Comparison of ENCODE assay signal across 28 cellular contexts in the genomic region with DNA sequence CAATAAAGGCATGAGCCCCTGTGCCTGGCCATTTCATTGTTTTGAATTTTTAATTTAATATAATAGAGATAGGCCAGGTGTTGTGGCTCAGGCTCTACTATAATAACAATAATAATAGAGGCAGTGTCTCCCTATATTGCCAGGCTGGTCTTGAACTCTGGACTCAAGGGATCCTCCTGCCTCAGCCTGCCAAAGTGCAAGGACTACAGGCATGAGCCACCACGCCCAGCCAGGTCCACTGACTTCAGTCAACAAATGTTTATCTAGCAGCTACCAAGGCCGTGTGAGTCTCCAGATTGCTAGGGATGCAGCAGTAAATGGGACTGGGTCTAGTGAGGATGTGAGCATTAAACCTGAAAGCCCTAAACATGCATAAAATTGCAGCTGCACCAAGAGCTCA. TPM values are rescaled to one million over a fixed set of nuclear protein-coding genes. Genes with fewer than 3 reads are reported as not detected.
DNase-seq lines count a peak whose midpoint lies in the region; ATAC-seq, FAIRE-seq and TF ChIP-seq lines count a peak whose summit lies in the region.
"Had no signal": no experiment of that assay in that cellular context is flagged by ENCODE, and none has a peak within 500 bp of the region (broad histone marks: within the 10 kb centered on the region; RNA-seq: fewer than 3 reads in every experiment).

No MANE protein-coding gene starts in this region.

- no peak overlapping the region for H2AFZ ChIP-seq in HepG2 (ENCODE audit: low read length)
- H2AFZ ChIP-seq: GM23248 had no signal

- H3K27ac ChIP-seq in HepG2 (ENCODE audit: extremely low read length, insufficient read depth, low read length) (peak overlapping the region; percentile 33), right lobe of liver (no peak overlapping the region), neutrophil (peak overlapping the region; percentile 36)
- H3K27ac ChIP-seq: 22Rv1, GM23248, HL-60, KMS-11 had no signal

- intact Hi-C loops in activated CD4-positive, alpha-beta T cell treated with anti-CD3 and anti-CD28 coated beads, Interleukin-2, amount 10 ng/mL, durations not matched to agents 24 days and 14 days (cut with micrococcal nuclease) = no loop called here
- intact Hi-C loops in HepG2 (cut with micrococcal nuclease; ENCODE audit: unreplicated experiment) (no loop called here), right lobe of liver (cut with DNase I) (loop anchor here in 1 of 2 donors (5.0 kb wide), 1 partner anchor 58 kb away; no protein-coding TSS in a partner anchor), head of caudate nucleus (cut with DNase I) (no loop called here)

- POLR2A ChIA-PET in HepG2 (lab: Yijun Ruan, JAX) = no interaction called here

- no peak overlapping the region for H3K9ac ChIP-seq in HepG2 (ENCODE audit: insufficient read depth, low read depth, low read length)
- H3K9ac ChIP-seq: GM23248, KMS-11 had no signal

- no peak for TF ChIP-seq POLR2A in HepG2 (IDR thresholded peaks at IDR 0.05; ENCODE audit: insufficient read depth in 1 of 2, low read depth in 2 of 2, low read length in 2 of 2)
- TF ChIP-seq POLR2A in right lobe of liver (IDR thresholded peaks at IDR 0.05) = no peak

- WGBS in HepG2 (ENCODE audit: low lambda C conversion rate) = 0% methylated on average over 2 of the region's 2 CpGs
- WGBS in right lobe of liver (ENCODE audit: insufficient coverage, low coverage, low lambda C conversion rate, missing lambda C conversion rate) = no CpG with 5 or more reads among the region's 2 CpGs

- H3K4me1 Mint-ChIP-seq in activated CD4-positive, alpha-beta T cell treated with anti-CD3 and anti-CD28 coated beads, Interleukin-2, amount 10 ng/mL, durations not matched to agents 24 days and 14 days = peaks cover 33% of the 10 kb centered on the region

- TF ChIP-seq RAD21 in HepG2 (CRISPR knock-in tag; IDR thresholded peaks at IDR 0.05) = no peak

- no peak for DNase-seq in activated CD4-positive, alpha-beta T cell treated with anti-CD3 and anti-CD28 coated beads, Interleukin-2, amount 10 ng/mL, durations not matched to agents 24 days and 14 days
- no peak for DNase-seq in activated CD4-positive, alpha-beta T cell treated with anti-CD3 and anti-CD28 coated beads for 48 hours
- DNase-seq in HepG2 (ENCODE audit: low spot score) (peak; percentile 78), right lobe of liver (no peak), BE2C (no peak), activated gamma-delta T cell treated with Interleukin-2 at 50 U/mL for 16 hours (no peak), head of caudate nucleus (no peak)
- DNase-seq: ACHN; C1 segment of cervical spinal cord; Calu3; CD8-positive, alpha-beta memory T cell; DMS153; GM23248; H9; HFFc6; NCI-H1092 treated with DMSO at 0.1 percent for 48 hours; NCI-H146; NCI-H2029 treated with DMSO at 0.1 percent for 48 hours; NCI-H226; NCI-H510A treated with DMSO at 0.1 percent for 48 hours; NCI-H774; NK-92 treated with Interleukin-12 subunit alpha and Interleukin-12 subunit beta, amount 100 ng/mL, for 24 hours had no signal

- peak in 1 of 2 experiments; percentile 33; a peak in 1 of 4 replicates for TF ChIP-seq EP300 in HepG2 (IDR thresholded peaks at IDR 0.05; ENCODE audit: low read depth in 2 of 2, low read length in 2 of 2)
- no peak for TF ChIP-seq EP300 in HepG2 (CRISPR knock-in tag; IDR thresholded peaks at IDR 0.05; ENCODE audit: borderline replicate concordance)

- H3K36me3 Mint-ChIP-seq in activated CD4-positive, alpha-beta T cell treated with anti-CD3 and anti-CD28 coated beads, Interleukin-2, amount 10 ng/mL, durations not matched to agents 24 days and 14 days (ENCODE audit: low read depth) = peaks cover 53% of the 10 kb centered on the region

- no peaks in the 10 kb centered on the region for H3K79me2 ChIP-seq in HepG2 (ENCODE audit: insufficient read depth, low read length)

- H3K27me3 Mint-ChIP-seq in activated CD4-positive, alpha-beta T cell treated with anti-CD3 and anti-CD28 coated beads, Interleukin-2, amount 10 ng/mL, durations not matched to agents 24 days and 14 days = no peaks in the 10 kb centered on the region

- H3K36me3 ChIP-seq in HepG2 (replicated peaks in 1 of 2; ENCODE audit: control insufficient read depth in 1 of 2, insufficient read depth in 2 of 2, low read length in 2 of 2) (no peaks in the 10 kb centered on the region), right lobe of liver (peaks cover 0 to 15% (median 0%) of the 10 kb centered on the region in 4 donors), neutrophil (peaks cover 93% of the 10 kb centered on the region), BE2C (peaks cover 3% of the 10 kb centered on the region; the same call in 1 of the 2 replicates)

- ATAC-seq in HepG2 = peak; percentile 56
- ATAC-seq in right lobe of liver = no peak
- ATAC-seq: Panc1 had no signal

- BruUV-seq in HepG2 (replicated peaks; lab: Mats Ljungman, UMichigan) = no TSS peak

- peak overlapping the region; percentile 15 for H3K4me2 ChIP-seq in HepG2 (ENCODE audit: low read depth, low read length)
- H3K4me2 ChIP-seq: KMS-11 had no signal

- TF ChIP-seq CTCF in HepG2 (CRISPR knock-in tag; IDR thresholded peaks at IDR 0.05) (no peak), right lobe of liver (IDR thresholded peaks at IDR 0.05) (no peak), neutrophil (IDR thresholded peaks at IDR 0.05) (no peak), BE2C (IDR thresholded peaks at IDR 0.05; ENCODE audit: low read depth, low read length) (no peak)

- no peak overlapping the region for H3K4me3 Mint-ChIP-seq in activated CD4-positive, alpha-beta T cell treated with anti-CD3 and anti-CD28 coated beads, Interleukin-2, amount 10 ng/mL, durations not matched to agents 24 days and 14 days
- H3K4me3 Mint-ChIP-seq: CD8-positive, alpha-beta memory T cell; H9 had no signal

- in situ Hi-C loops in HepG2 (cut with HindIII; ENCODE audit: extremely low pct_ligation_motif_present, low pct_unique_long_range_greater_than_20kb) = loop anchor here (5.0 kb wide), 1 partner anchor 58 kb away; no protein-coding TSS in a partner anchor

- FAIRE-seq in HepG2 (lab: Jason Lieb, UNC) = peak; percentile 86
- FAIRE-seq: GM12892 had no signal

- H3K27me3 ChIP-seq in HepG2 (ENCODE audit: control insufficient read depth in 1 of 2, insufficient read depth in 2 of 2, low read length in 2 of 2) (no peaks in the 10 kb centered on the region), right lobe of liver (no peaks in the 10 kb centered on the region), neutrophil (no peaks in the 10 kb centered on the region), BE2C (no peaks in the 10 kb centered on the region)

- no peak overlapping the region for H3K4me3 ChIP-seq in HepG2 (replicated peaks in 1 of 3; ENCODE audit: insufficient read depth in 1 of 3, low read depth in 2 of 3, low read length in 3 of 3)
- H3K4me3 ChIP-seq in right lobe of liver = no peak overlapping the region
- H3K4me3 ChIP-seq in neutrophil (ENCODE audit: low read depth in 1 of 2, low read length in 1 of 2) = peak overlapping the region in 1 of 2 experiments; percentile 10
- no peak overlapping the region for H3K4me3 ChIP-seq in BE2C (ENCODE audit: low read depth, low read length)
- H3K4me3 ChIP-seq: GM23248 had no signal

- H4K20me1 ChIP-seq in HepG2 (ENCODE audit: insufficient read depth, low read length) = no peaks in the 10 kb centered on the region

- no peaks in the 10 kb centered on the region for H3K9me3 Mint-ChIP-seq in activated CD4-positive, alpha-beta T cell treated with anti-CD3 and anti-CD28 coated beads, Interleukin-2, amount 10 ng/mL, durations not matched to agents 24 days and 14 days
- H3K9me3 Mint-ChIP-seq: CD8-positive, alpha-beta memory T cell; H9; HFFc6 had no signal

- peak overlapping the region; percentile 29 for H3K27ac Mint-ChIP-seq in activated CD4-positive, alpha-beta T cell treated with anti-CD3 and anti-CD28 coated beads, Interleukin-2, amount 10 ng/mL, durations not matched to agents 24 days and 14 days
- H3K27ac Mint-ChIP-seq: H9, HFFc6 had no signal

- H3K4me1 ChIP-seq in HepG2 (ENCODE audit: insufficient read depth, low read length) (peaks cover 78% of the 10 kb centered on the region), right lobe of liver (peaks cover 0 to 7% (median 0%) of the 10 kb centered on the region in 4 donors), neutrophil (ENCODE audit: control insufficient read depth in 1 of 2, insufficient read depth in 1 of 2, low read depth in 1 of 2, low read length in 1 of 2) (peaks cover 52% of the 10 kb centered on the region in 2 experiments), BE2C (peaks cover 4% of the 10 kb centered on the region; the same call in 1 of the 2 replicates)

- H3K9me3 ChIP-seq in HepG2 (ENCODE audit: low read length) (no peaks in the 10 kb centered on the region), right lobe of liver (no peaks in the 10 kb centered on the region), neutrophil (peaks cover 8% of the 10 kb centered on the region), BE2C (no peaks in the 10 kb centered on the region)

- CTCF ChIA-PET in HepG2 (lab: Yijun Ruan, JAX; ENCODE audit: low intra/inter-chr PET ratio, low total read pairs) = interaction anchor here (1.8 kb wide), 1 partner anchor 59 kb away, joined by 5 read pairs; no protein-coding TSS in a partner anchor

RNA-seq across cellular contexts. Expression of gene ILF3, which starts 13.8 kb away (rescaled TPM):
- 588 TPM in 2 replicates for total RNA-seq in activated CD4-positive, alpha-beta T cell treated with anti-CD3 and anti-CD28 coated beads, Interleukin-2, amount 10 ng/mL, durations not matched to agents 24 days and 14 days
- total RNA-seq in HepG2 (2016; rRNA removed; fragmentation: Illumina TruSeq; extraction: Trizol) = 120 and 127 TPM in 2 replicates
- 19.6 and 21.2 TPM in 2 replicates for total RNA-seq in HepG2 (2016; cell fraction: cytosol; rRNA removed; fragmentation: Illumina TruSeq; extraction: Trizol; ENCODE audit: low read depth)
- total RNA-seq in HepG2 (2016; cell fraction: insoluble cytoplasmic fraction; rRNA removed; fragmentation: Illumina TruSeq; extraction: Trizol) = 113 and 122 TPM in 2 replicates
- total RNA-seq in HepG2 (2016; cell fraction: membrane; rRNA removed; fragmentation: Illumina TruSeq; extraction: Trizol) = 63.1 and 64.0 TPM in 2 replicates
- 133 and 160 TPM in 2 replicates for total RNA-seq in HepG2 (2016; cell fraction: nucleus; rRNA removed; fragmentation: Illumina TruSeq; extraction: Trizol)
- polyA plus RNA-seq in HepG2 (2011; rRNA removed) = 173 and 195 TPM in 2 replicates
- polyA plus RNA-seq in HepG2 (2011; cell fraction: cytosol; rRNA removed) = 59.6 and 75.2 TPM in 2 replicates
- polyA plus RNA-seq in HepG2 (2011; cell fraction: nucleus; rRNA removed) = 588 and 668 TPM in 2 replicates
- 153 and 159 TPM in 2 replicates for polyA plus RNA-seq in HepG2 (2012)
- polyA plus RNA-seq in HepG2 (2016; cell fraction: cytosol; fragmentation: Illumina TruSeq; extraction: Trizol; ENCODE audit: low read depth) = 18.4 and 19.6 TPM in 2 replicates
- 178 and 216 TPM in 2 replicates for polyA plus RNA-seq in HepG2 (2016; cell fraction: insoluble cytoplasmic fraction; fragmentation: Illumina TruSeq; extraction: Trizol; ENCODE audit: low read depth)
- 54.0 and 61.1 TPM in 2 replicates for polyA plus RNA-seq in HepG2 (2016; cell fraction: membrane; fragmentation: Illumina TruSeq; extraction: Trizol; ENCODE audit: low read depth)
- 615 and 640 TPM in 2 replicates for polyA plus RNA-seq in HepG2 (2016; cell fraction: nucleus; fragmentation: Illumina TruSeq; extraction: Trizol; ENCODE audit: insufficient read depth, low read depth)
- 139 and 144 TPM in 2 replicates for polyA minus RNA-seq in HepG2 (2011; rRNA and poly(A)+ RNA removed; ENCODE audit: low replicate concordance)
- polyA minus RNA-seq in HepG2 (2011; cell fraction: cytosol; rRNA and poly(A)+ RNA removed) = 65.3 and 73.2 TPM in 2 replicates
- polyA minus RNA-seq in HepG2 (2011; cell fraction: nucleus; rRNA and poly(A)+ RNA removed) = 154 and 157 TPM in 2 replicates
- total RNA-seq in right lobe of liver = 10 to 100 TPM; 40.0 to 82.3 (median 54.8) TPM
- polyA plus RNA-seq in BE2C (2012; ENCODE audit: insufficient read depth, insufficient read length, low read depth) = 341 TPM

RNA-seq across cellular contexts. Expression of gene SLC44A2, which starts 15.0 kb away (rescaled TPM):
- total RNA-seq in activated CD4-positive, alpha-beta T cell treated with anti-CD3 and anti-CD28 coated beads, Interleukin-2, amount 10 ng/mL, durations not matched to agents 24 days and 14 days = 85.5 and 98.6 TPM in 2 replicates
- 2.3 and 2.4 TPM in 2 replicates for total RNA-seq in HepG2 (2016; rRNA removed; fragmentation: Illumina TruSeq; extraction: Trizol)
- 1.2 and 2.2 TPM in 2 replicates for total RNA-seq in HepG2 (2016; cell fraction: cytosol; rRNA removed; fragmentation: Illumina TruSeq; extraction: Trizol; ENCODE audit: low read depth)
- 1.5 and 2.5 TPM in 2 replicates for total RNA-seq in HepG2 (2016; cell fraction: insoluble cytoplasmic fraction; rRNA removed; fragmentation: Illumina TruSeq; extraction: Trizol)
- total RNA-seq in HepG2 (2016; cell fraction: membrane; rRNA removed; fragmentation: Illumina TruSeq; extraction: Trizol) = 3.0 and 3.4 TPM in 2 replicates
- total RNA-seq in HepG2 (2016; cell fraction: nucleus; rRNA removed; fragmentation: Illumina TruSeq; extraction: Trizol) = 3.2 and 3.4 TPM in 2 replicates
- 5.6 and 7.2 TPM in 2 replicates for polyA plus RNA-seq in HepG2 (2011; rRNA removed)
- 5.4 and 5.7 TPM in 2 replicates for polyA plus RNA-seq in HepG2 (2011; cell fraction: cytosol; rRNA removed)
- 11.3 and 11.8 TPM in 2 replicates for polyA plus RNA-seq in HepG2 (2011; cell fraction: nucleus; rRNA removed)
- 5.9 and 8.2 TPM in 2 replicates for polyA plus RNA-seq in HepG2 (2012)
- 2.5 and 2.6 TPM in 2 replicates for polyA plus RNA-seq in HepG2 (2016; cell fraction: cytosol; fragmentation: Illumina TruSeq; extraction: Trizol; ENCODE audit: low read depth)
- 1.9 and 2.2 TPM in 2 replicates for polyA plus RNA-seq in HepG2 (2016; cell fraction: insoluble cytoplasmic fraction; fragmentation: Illumina TruSeq; extraction: Trizol; ENCODE audit: low read depth)
- polyA plus RNA-seq in HepG2 (2016; cell fraction: membrane; fragmentation: Illumina TruSeq; extraction: Trizol; ENCODE audit: low read depth) = 4.7 and 5.1 TPM in 2 replicates
- 8.1 and 8.5 TPM in 2 replicates for polyA plus RNA-seq in HepG2 (2016; cell fraction: nucleus; fragmentation: Illumina TruSeq; extraction: Trizol; ENCODE audit: insufficient read depth, low read depth)
- polyA minus RNA-seq in HepG2 (2011; rRNA and poly(A)+ RNA removed; ENCODE audit: low replicate concordance) = 13.9 and 134 TPM in 2 replicates
- polyA minus RNA-seq in HepG2 (2011; cell fraction: cytosol; rRNA and poly(A)+ RNA removed) = 5.3 and 8.4 TPM in 2 replicates
- polyA minus RNA-seq in HepG2 (2011; cell fraction: nucleus; rRNA and poly(A)+ RNA removed) = 5.4 and 9.6 TPM in 2 replicates
- total RNA-seq in right lobe of liver = 10 to 100 TPM; 11.7 to 18.5 (median 15.6) TPM
- polyA plus RNA-seq in BE2C (2012; ENCODE audit: insufficient read depth, insufficient read length, low read depth) = 5.8 TPM

RNA-seq across cellular contexts. Expression of gene AP1M2, which starts 53.2 kb away (rescaled TPM):
- total RNA-seq in activated CD4-positive, alpha-beta T cell treated with anti-CD3 and anti-CD28 coated beads, Interleukin-2, amount 10 ng/mL, durations not matched to agents 24 days and 14 days = not detected in 2 replicates
- 76.8 and 82.9 TPM in 2 replicates for total RNA-seq in HepG2 (2016; rRNA removed; fragmentation: Illumina TruSeq; extraction: Trizol)
- 118 and 125 TPM in 2 replicates for total RNA-seq in HepG2 (2016; cell fraction: cytosol; rRNA removed; fragmentation: Illumina TruSeq; extraction: Trizol; ENCODE audit: low read depth)
- 76.9 and 81.0 TPM in 2 replicates for total RNA-seq in HepG2 (2016; cell fraction: insoluble cytoplasmic fraction; rRNA removed; fragmentation: Illumina TruSeq; extraction: Trizol)
- total RNA-seq in HepG2 (2016; cell fraction: membrane; rRNA removed; fragmentation: Illumina TruSeq; extraction: Trizol) = 155 and 171 TPM in 2 replicates
- 20.9 and 33.5 TPM in 2 replicates for total RNA-seq in HepG2 (2016; cell fraction: nucleus; rRNA removed; fragmentation: Illumina TruSeq; extraction: Trizol)
- polyA plus RNA-seq in HepG2 (2011; rRNA removed) = 6.3 and 11.0 TPM in 2 replicates
- polyA plus RNA-seq in HepG2 (2011; cell fraction: cytosol; rRNA removed) = 9.9 and 10.4 TPM in 2 replicates
- 5.0 and 7.5 TPM in 2 replicates for polyA plus RNA-seq in HepG2 (2011; cell fraction: nucleus; rRNA removed)
- polyA plus RNA-seq in HepG2 (2012) = 15.7 and 24.8 TPM in 2 replicates
- polyA plus RNA-seq in HepG2 (2016; cell fraction: cytosol; fragmentation: Illumina TruSeq; extraction: Trizol; ENCODE audit: low read depth) = 112 and 122 TPM in 2 replicates
- polyA plus RNA-seq in HepG2 (2016; cell fraction: insoluble cytoplasmic fraction; fragmentation: Illumina TruSeq; extraction: Trizol; ENCODE audit: low read depth) = 68.0 and 75.6 TPM in 2 replicates
- polyA plus RNA-seq in HepG2 (2016; cell fraction: membrane; fragmentation: Illumina TruSeq; extraction: Trizol; ENCODE audit: low read depth) = 140 and 148 TPM in 2 replicates
- polyA plus RNA-seq in HepG2 (2016; cell fraction: nucleus; fragmentation: Illumina TruSeq; extraction: Trizol; ENCODE audit: insufficient read depth, low read depth) = 52.2 and 56.2 TPM in 2 replicates
- 5.0 and 16.3 TPM in 2 replicates for polyA minus RNA-seq in HepG2 (2011; rRNA and poly(A)+ RNA removed; ENCODE audit: low replicate concordance)
- polyA minus RNA-seq in HepG2 (2011; cell fraction: cytosol; rRNA and poly(A)+ RNA removed) = 3.0 and 5.1 TPM in 2 replicates
- 1.2 and 3.2 TPM in 2 replicates for polyA minus RNA-seq in HepG2 (2011; cell fraction: nucleus; rRNA and poly(A)+ RNA removed)
- total RNA-seq in right lobe of liver = 1 to 10 TPM in 2 of 6 experiments, under 1 TPM in 4; 0.35 to 2.5 (median 0.75) TPM
- not detected for polyA plus RNA-seq in BE2C (2012; ENCODE audit: insufficient read depth, insufficient read length, low read depth)
- total RNA-seq: CD8-positive, alpha-beta memory T cell; GM23248 had no signal
- polyA plus RNA-seq: CD8-positive, alpha-beta memory T cell; GM23248 had no signal

Comparison
In these comparisons a context has a peak if more than half of its experiments do, and no peak if none do; other contexts are left out.
1. H3K27ac ChIP-seq: peak in HepG2 (single experiment) and neutrophil (single experiment); none in right lobe of liver (0 of 3).
2. RNA of gene AP1M2, which starts 53.2 kb away (total RNA-seq): 20.9 to 171 TPM in HepG2; 0.35 to 2.5 TPM in right lobe of liver and not detected in activated CD4-positive, alpha-beta T cell treated with anti-CD3 and anti-CD28 coated beads, Interleukin-2, amount 10 ng/mL, durations not matched to agents 24 days and 14 days; every median in the first group is over 4 times any median in the second.